Comparison of ENCODE assay signal across 7 cellular contexts in the genomic region with DNA sequence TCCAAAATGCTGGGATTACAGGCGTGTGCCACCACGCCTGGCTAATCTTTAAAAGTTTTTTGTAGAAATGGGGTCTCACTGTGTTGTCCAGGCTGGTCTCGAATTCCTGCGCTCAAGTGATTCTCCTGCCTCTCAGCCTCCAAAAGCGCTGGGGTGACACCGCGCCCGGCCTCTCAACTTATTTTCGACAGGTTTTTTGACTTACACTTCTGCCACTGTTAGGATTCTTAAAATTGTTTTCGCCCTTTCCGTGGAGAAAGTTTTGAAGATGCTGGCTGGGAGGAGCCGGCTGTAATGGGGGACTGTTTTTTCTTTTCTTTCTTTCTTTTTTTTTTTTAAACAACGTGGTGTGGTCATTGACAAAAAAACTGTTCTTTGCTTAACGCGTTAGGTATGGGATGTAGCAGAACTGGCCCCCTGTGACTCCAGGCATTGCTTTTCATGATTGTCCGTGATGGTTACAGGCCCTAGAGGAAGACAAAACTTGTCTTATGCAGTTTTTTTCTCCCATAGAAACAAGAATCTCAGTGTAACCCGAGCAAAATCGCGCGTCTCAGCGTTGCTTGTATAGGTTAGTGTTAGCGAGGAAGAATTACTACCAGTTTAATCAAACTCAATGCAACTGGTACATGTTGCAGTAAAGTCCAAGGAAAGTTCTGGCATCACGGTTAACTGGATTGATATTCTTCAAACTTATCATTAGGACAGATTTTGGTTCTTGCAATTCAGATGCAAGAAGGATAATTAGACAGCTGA. TPM values are rescaled to one million over a fixed set of nuclear protein-coding genes. Genes with fewer than 3 reads are reported as not detected.
DNase-seq lines count a peak whose midpoint lies in the region; ATAC-seq, FAIRE-seq and TF ChIP-seq lines count a peak whose summit lies in the region.

No MANE protein-coding gene starts in this region.

- H3K36me3 Mint-ChIP-seq in brain: peaks cover 27% of the 10 kb centered on the region

- H3K27me3 ChIP-seq in PC-9 (ENCODE audit: insufficient read depth, low read depth): no peaks in the 10 kb centered on the region
- H3K27me3 ChIP-seq in right lobe of liver: no peaks in the 10 kb centered on the region
- H3K27me3 ChIP-seq in thoracic aorta (replicated peaks; ENCODE audit: insufficient read depth): no peaks in the 10 kb centered on the region

- H3K27ac ChIP-seq in PC-9 (peak overlapping the region; percentile 67), right lobe of liver (peak overlapping the region; percentile 79 to 94 (median 83)), thoracic aorta (peak overlapping the region; percentile 85 to 87)

- peak overlapping the region; percentile 86 to 94 (median 91) for H3K4me3 Mint-ChIP-seq in brain

- peaks cover 24% of the 10 kb centered on the region for H3K4me1 ChIP-seq in PC-9 (replicated peaks; ENCODE audit: insufficient read depth)
- peaks cover 0 to 28% (median 8%) of the 10 kb centered on the region in 4 donors for H3K4me1 ChIP-seq in right lobe of liver
- peaks cover 23 to 44% of the 10 kb centered on the region in 2 donors for H3K4me1 ChIP-seq in thoracic aorta (ENCODE audit: control insufficient read depth in 1 of 2, low read depth in 2 of 2)

- peak overlapping the region; percentile 80 to 96 (median 92) for H3K27ac Mint-ChIP-seq in brain

- no peaks in the 10 kb centered on the region for H3K9me2 ChIP-seq in PC-9 (ENCODE audit: insufficient read depth)

- H2AFZ ChIP-seq in PC-9: no peak overlapping the region

- peaks cover 41% of the 10 kb centered on the region; the same call in 1 of the 2 replicates for H3F3A ChIP-seq in PC-9 (ENCODE audit: insufficient read depth, low read depth)

- intact Hi-C loops in PC-9 (cut with micrococcal nuclease; ENCODE audit: unreplicated experiment): no loop called here
- intact Hi-C loops in right lobe of liver (cut with DNase I): no loop called here

- ATAC-seq in right lobe of liver (peak in 1 of 4 donors; percentile 1), thoracic aorta (ENCODE audit: insufficient number of reproducible peaks, low FRiP score, low read depth) (no peak), GM21367 (IDR thresholded peaks at IDR 0.05; ENCODE audit: unreplicated experiment) (no peak)

- H3K4me3 ChIP-seq in PC-9 (peak overlapping the region; percentile 99), right lobe of liver (peak overlapping the region; percentile 47 to 79 (median 68)), thoracic aorta (peak overlapping the region; percentile 90)

- H3K79me2 ChIP-seq in PC-9 (ENCODE audit: low read depth): peaks cover 59% of the 10 kb centered on the region

- H3K9me3 Mint-ChIP-seq in brain: no peaks in the 10 kb centered on the region

- H3K4me2 ChIP-seq in PC-9: peak overlapping the region; percentile 100

- CTCF ChIA-PET in PC-9 (lab: Charles Lee): no interaction called here

- BruUV-seq in PC-9 (replicated peaks; lab: Mats Ljungman, UMichigan): TSS peak; percentile 37

- TF ChIP-seq CTCF in PC-9 (conservative IDR thresholded peaks at IDR 0.05) (no peak), brain (conservative IDR thresholded peaks at IDR 0.05) (no peak), right lobe of liver (IDR thresholded peaks at IDR 0.05) (no peak), thoracic aorta (IDR thresholded peaks at IDR 0.05) (no peak)

- H3K27me3 Mint-ChIP-seq in brain: peaks cover 5% of the 10 kb centered on the region

- DNase-seq in GM12892 (ENCODE audit: insufficient read length) (no peak), PC-9 (no peak), right lobe of liver (no peak), thoracic aorta (ENCODE audit: low spot score) (no peak), AG08396 (ENCODE audit: low spot score) (no peak)

- peak; percentile 24 for FAIRE-seq in GM12892 (lab: Jason Lieb, UNC)

- TF ChIP-seq POLR2A in GM12892 (IDR thresholded peaks at IDR 0.05; ENCODE audit: low read depth, low read length) (no peak), right lobe of liver (IDR thresholded peaks at IDR 0.05) (no peak)

- H3K4me1 Mint-ChIP-seq in brain: peaks cover 43% of the 10 kb centered on the region

- POLR2A ChIA-PET in PC-9 (lab: Charles Lee; ENCODE audit: unreplicated experiment): no interaction called here

- H3K9me3 ChIP-seq in PC-9 (ENCODE audit: insufficient read depth, low read depth) (no peaks in the 10 kb centered on the region), right lobe of liver (no peaks in the 10 kb centered on the region), thoracic aorta (no peaks in the 10 kb centered on the region)

- H4K20me1 ChIP-seq in PC-9 (ENCODE audit: insufficient read depth): peaks cover 53% of the 10 kb centered on the region

- WGBS in right lobe of liver (ENCODE audit: insufficient coverage, low coverage, low lambda C conversion rate, missing lambda C conversion rate): 1% methylated on average over 23 of the region's 23 CpGs

- H3K36me3 ChIP-seq in PC-9 (ENCODE audit: low read depth): peaks cover 17% of the 10 kb centered on the region; the same call in 1 of the 2 replicates
- H3K36me3 ChIP-seq in right lobe of liver: no peaks in the 10 kb centered on the region
- no peaks in the 10 kb centered on the region for H3K36me3 ChIP-seq in thoracic aorta

RNA-seq across cellular contexts. Expression of gene RAC1, which starts 1.2 kb away (rescaled TPM):
- 103 TPM for polyA plus RNA-seq in GM12892 (2012; ENCODE audit: missing spikeins)
- total RNA-seq in PC-9 (2021) (480 and 482 TPM in 2 replicates), right lobe of liver (100 to 1,000 TPM in 1 of 6 experiments, 10 to 100 TPM in 5; 72.6 to 154 (median 89.7) TPM), thoracic aorta (100 to 1,000 TPM; 125 to 163 TPM)
- 328 TPM for polyA plus RNA-seq in brain (ENCODE audit: insufficient read depth, low read depth, low replicate concordance)

RNA-seq across cellular contexts. Expression of gene FAM220A, which starts 26.8 kb away (rescaled TPM):
- 13.6 TPM for polyA plus RNA-seq in GM12892 (2012; ENCODE audit: missing spikeins)
- 19.0 and 19.2 TPM in 2 replicates for total RNA-seq in PC-9 (2021)
- 19.6 TPM for polyA plus RNA-seq in brain (ENCODE audit: insufficient read depth, low read depth, low replicate concordance)
- 1 to 10 TPM; 3.5 to 9.5 (median 5.5) TPM for total RNA-seq in right lobe of liver
- total RNA-seq in thoracic aorta: 10 to 100 TPM; 13.9 to 30.1 TPM
